ENCODE assay signal across 8 cellular contexts in genomic region chr6:159608961-159609673, GRCh38.
DNase-seq lines count a peak whose midpoint lies in the region; ATAC-seq, FAIRE-seq and TF ChIP-seq lines count a peak whose summit lies in the region.
"Had no signal": no experiment of that assay in that cellular context is flagged by ENCODE, and none has a peak within 500 bp of the region (broad histone marks: within the 10 kb centered on the region; RNA-seq: fewer than 3 reads in every experiment).

No MANE protein-coding gene starts in this region.

- no peaks in the 10 kb centered on the region for H3K4me1 Mint-ChIP-seq in natural killer cell treated with Interleukin-12 subunit alpha and Interleukin-12 subunit beta and Interleukin-15 and Interleukin-18, amount 100 ng/mL, for 72 hours (ENCODE audit: low read depth in 2 of 2)
- H3K4me1 Mint-ChIP-seq: activated naive CD8-positive, alpha-beta T cell treated with anti-CD3 and anti-CD28 coated beads, Interleukin-2, amount 10 ng/mL, durations not matched to agents 7 days and 5 days had no signal

- TF ChIP-seq CTCF in DOHH2 (IDR thresholded peaks at IDR 0.05; ENCODE audit: low read depth, low read length, poor library complexity, severe bottlenecking) (peak; percentile 81), SK-N-SH (IDR thresholded peaks at IDR 0.05) (peak; percentile 60), kidney epithelial cell (IDR thresholded peaks at IDR 0.05; ENCODE audit: insufficient read depth, low read length, poor library complexity, severe bottlenecking) (peak; percentile 67), prostate gland (IDR thresholded peaks at IDR 0.05) (no peak)

- H3K9ac ChIP-seq in SK-N-SH, result no peak overlapping the region

- POLR2A ChIA-PET in SK-N-SH (lab: Yijun Ruan, JAX), result no interaction called here

- H3K9me3 ChIP-seq in DOHH2 (ENCODE audit: control insufficient read depth, insufficient read depth, low read length) (no peaks in the 10 kb centered on the region), SK-N-SH (no peaks in the 10 kb centered on the region), prostate gland (no peaks in the 10 kb centered on the region)

- H3K27ac ChIP-seq in DOHH2 (ENCODE audit: low read depth, low read length), result no peak overlapping the region
- H3K27ac ChIP-seq in SK-N-SH (ENCODE audit: low read depth in 2 of 2, low read length in 1 of 2), result no peak overlapping the region
- H3K27ac ChIP-seq in prostate gland, result no peak overlapping the region

- peak; percentile 48 for TF ChIP-seq RAD21 in SK-N-SH (IDR thresholded peaks at IDR 0.05; ENCODE audit: low read length)

- H3K27me3 ChIP-seq in DOHH2 (ENCODE audit: control insufficient read depth, low read length) (no peaks in the 10 kb centered on the region), SK-N-SH (ENCODE audit: insufficient read depth) (no peaks in the 10 kb centered on the region), kidney epithelial cell (ENCODE audit: control insufficient read depth, insufficient read depth, low read length) (no peaks in the 10 kb centered on the region), prostate gland (replicated peaks; ENCODE audit: insufficient read depth) (no peaks in the 10 kb centered on the region)

- TF ChIP-seq POLR2A in H54 (IDR thresholded peaks at IDR 0.05; ENCODE audit: low read depth, low read length) (no peak), prostate gland (IDR thresholded peaks at IDR 0.05) (no peak)

- H3K36me3 Mint-ChIP-seq in natural killer cell treated with Interleukin-12 subunit alpha and Interleukin-12 subunit beta and Interleukin-15 and Interleukin-18, amount 100 ng/mL, for 72 hours, result no peaks in the 10 kb centered on the region
- H3K36me3 Mint-ChIP-seq: activated naive CD8-positive, alpha-beta T cell treated with anti-CD3 and anti-CD28 coated beads, Interleukin-2, amount 10 ng/mL, durations not matched to agents 7 days and 5 days had no signal

- FAIRE-seq in H54 (lab: Jason Lieb, UNC), result no peak

- no peak overlapping the region for H3K4me3 Mint-ChIP-seq in natural killer cell treated with Interleukin-12 subunit alpha and Interleukin-12 subunit beta and Interleukin-15 and Interleukin-18, amount 100 ng/mL, for 72 hours
- H3K4me3 Mint-ChIP-seq: activated naive CD8-positive, alpha-beta T cell treated with anti-CD3 and anti-CD28 coated beads, Interleukin-2, amount 10 ng/mL, durations not matched to agents 7 days and 5 days had no signal

- intact Hi-C loops in prostate gland (cut with DNase I), result no loop called here

- H3K79me2 ChIP-seq in DOHH2 (ENCODE audit: control insufficient read depth, low read length) (no peaks in the 10 kb centered on the region), SK-N-SH (ENCODE audit: insufficient read depth) (no peaks in the 10 kb centered on the region)

- H3K36me3 ChIP-seq in DOHH2 (ENCODE audit: control insufficient read depth, low read length) (no peaks in the 10 kb centered on the region), SK-N-SH (replicated peaks in 1 of 2; ENCODE audit: control insufficient read depth in 1 of 2, insufficient read depth in 2 of 2, low read length in 1 of 2) (no peaks in the 10 kb centered on the region), kidney epithelial cell (ENCODE audit: control insufficient read depth, insufficient read depth, low read length) (no peaks in the 10 kb centered on the region), prostate gland (no peaks in the 10 kb centered on the region)

- no peak overlapping the region for H2AFZ ChIP-seq in SK-N-SH (ENCODE audit: low read depth)

- no peaks in the 10 kb centered on the region for H3K9me2 ChIP-seq in DOHH2 (replicated peaks; ENCODE audit: control insufficient read depth, low read length)
- no peaks in the 10 kb centered on the region for H3K9me2 ChIP-seq in SK-N-SH

- H3K4me2 ChIP-seq in DOHH2 (ENCODE audit: low read length), result no peak overlapping the region
- no peak overlapping the region for H3K4me2 ChIP-seq in SK-N-SH

- H3K4me1 ChIP-seq in DOHH2 (ENCODE audit: control insufficient read depth, low read length), result no peaks in the 10 kb centered on the region
- H3K4me1 ChIP-seq in SK-N-SH (ENCODE audit: control insufficient read depth in 1 of 2, insufficient read depth in 2 of 2, low read depth in 1 of 2, low read length in 1 of 2), result no peaks in the 10 kb centered on the region
- no peaks in the 10 kb centered on the region for H3K4me1 ChIP-seq in prostate gland (replicated peaks)

- 21% methylated on average over 6 of the region's 6 CpGs for WGBS in SK-N-SH (ENCODE audit: low lambda C conversion rate)
- 56% methylated on average over 6 of the region's 6 CpGs for WGBS in prostate gland

- peaks cover 3 to 8% of the 10 kb centered on the region in 2 donors for H3K27me3 Mint-ChIP-seq in natural killer cell treated with Interleukin-12 subunit alpha and Interleukin-12 subunit beta and Interleukin-15 and Interleukin-18, amount 100 ng/mL, for 72 hours

- H4K20me1 ChIP-seq in DOHH2 (ENCODE audit: control insufficient read depth, insufficient read depth, low read depth, low read length) (no peaks in the 10 kb centered on the region), SK-N-SH (ENCODE audit: insufficient read depth) (no peaks in the 10 kb centered on the region)

- no peak overlapping the region for H3K27ac Mint-ChIP-seq in natural killer cell treated with Interleukin-12 subunit alpha and Interleukin-12 subunit beta and Interleukin-15 and Interleukin-18, amount 100 ng/mL, for 72 hours
- H3K27ac Mint-ChIP-seq: activated naive CD8-positive, alpha-beta T cell treated with anti-CD3 and anti-CD28 coated beads, Interleukin-2, amount 10 ng/mL, durations not matched to agents 7 days and 5 days had no signal

- TF ChIP-seq EP300 in SK-N-SH (IDR thresholded peaks at IDR 0.05; ENCODE audit: borderline replicate concordance in 1 of 2, low read depth in 1 of 2, low read length in 1 of 2), result no peak

- H3K4me3 ChIP-seq in DOHH2 (ENCODE audit: low read length) (no peak overlapping the region), SK-N-SH (ENCODE audit: low read depth in 2 of 2, low read length in 1 of 2) (no peak overlapping the region), kidney epithelial cell (ENCODE audit: low read depth, low read length) (no peak overlapping the region), prostate gland (no peak overlapping the region)

- CTCF ChIA-PET in SK-N-SH (lab: Yijun Ruan, JAX), result interaction anchor here (0.7 to 1.1 kb wide), 3 partner anchors 24 to 391 kb away, joined by 3 to 5 read pairs (median 4); no protein-coding TSS in a partner anchor

- H3F3A ChIP-seq in DOHH2 (ENCODE audit: control insufficient read depth, insufficient read depth) (no peaks in the 10 kb centered on the region), SK-N-SH (replicated peaks; ENCODE audit: insufficient read depth) (peaks cover 3% of the 10 kb centered on the region)

- DNase-seq in H54 (ENCODE audit: insufficient read length, low spot score) (peak; percentile 8), SK-N-SH (no peak), kidney epithelial cell (ENCODE audit: low read depth) (no peak), prostate gland (ENCODE audit: low spot score) (no peak)
- no peak for DNase-seq in natural killer cell treated with Interleukin-12 subunit alpha and Interleukin-12 subunit beta and Interleukin-15 and Interleukin-18, amount 100 ng/mL, for 72 hours (ENCODE audit: low spot score)
- DNase-seq in stimulated activated CD4-positive, alpha-beta T cell treated with anti-CD3 and anti-CD28 coated beads, Interleukin-4, amount 100 ng/mL, for 4 hours, result no peak
- DNase-seq: activated naive CD8-positive, alpha-beta T cell treated with anti-CD3 and anti-CD28 coated beads, Interleukin-2, amount 10 ng/mL, durations not matched to agents 7 days and 5 days had no signal

- ATAC-seq in natural killer cell treated with Interleukin-12 subunit alpha and Interleukin-12 subunit beta and Interleukin-15 and Interleukin-18, amount 100 ng/mL, for 72 hours, result no peak

- H3K9me3 Mint-ChIP-seq in natural killer cell treated with Interleukin-12 subunit alpha and Interleukin-12 subunit beta and Interleukin-15 and Interleukin-18, amount 100 ng/mL, for 72 hours, result no peaks in the 10 kb centered on the region

TF ChIP-seq in SK-N-SH, 30 proteins besides CTCF, POLR2A, EP300 and RAD21:
- peak; percentile 29; the same call in 1 of the 2 replicates for TF ChIP-seq SMC3 (IDR thresholded peaks at IDR 0.05; ENCODE audit: low read depth, low read length)
- TF ChIP-seq IRF3 (IDR thresholded peaks at IDR 0.05; ENCODE audit: low read depth, low read length), result no peak

Comparison
In these comparisons a context has a peak if more than half of its experiments do, and no peak if none do; other contexts are left out.
1. CTCF ChIP-seq: peak in DOHH2 (single experiment), SK-N-SH (single experiment) and kidney epithelial cell (single experiment); none in prostate gland (0 of 4).